ENCODE assay signal across 21 cellular contexts in genomic region chr5:90876366-90876765, GRCh38.
DNase-seq lines count a peak whose midpoint lies in the region; ATAC-seq, FAIRE-seq and TF ChIP-seq lines count a peak whose summit lies in the region.
"Had no signal": no experiment of that assay in that cellular context is flagged by ENCODE, and none has a peak within 500 bp of the region (broad histone marks: within the 10 kb centered on the region; RNA-seq: fewer than 3 reads in every experiment).

No MANE protein-coding gene starts in this region.

- H3K4me1 Mint-ChIP-seq in nephron progenitor cell, result peaks cover 16% of the 10 kb centered on the region

- no peaks in the 10 kb centered on the region for H3K27me3 ChIP-seq in left lung
- H3K27me3 ChIP-seq: BE2C had no signal

- no peaks in the 10 kb centered on the region for H3K9me3 Mint-ChIP-seq in nephron progenitor cell
- H3K9me3 Mint-ChIP-seq: CD4-positive, CD25-positive, alpha-beta regulatory T cell had no signal

- H3K27ac ChIP-seq in left lung (peak overlapping the region in 1 of 2 donors; percentile 88), kidney (ENCODE audit: low read depth in 2 of 2, low read length in 2 of 2) (peak overlapping the region in 1 of 2 donors; percentile 44)
- H3K27ac ChIP-seq: KMS-11 had no signal

- H3K4me3 Mint-ChIP-seq in nephron progenitor cell, result no peak overlapping the region
- H3K4me3 Mint-ChIP-seq: CD4-positive, CD25-positive, alpha-beta regulatory T cell had no signal

- H3K36me3 ChIP-seq in left lung (no peaks in the 10 kb centered on the region), kidney (ENCODE audit: control insufficient read depth in 1 of 2, insufficient read depth in 2 of 2, low read length in 2 of 2) (no peaks in the 10 kb centered on the region)
- H3K36me3 ChIP-seq: BE2C had no signal

- H3K4me3 ChIP-seq in left lung, result no peak overlapping the region
- H3K4me3 ChIP-seq in kidney (ENCODE audit: low read length in 2 of 2), result no peak overlapping the region
- H3K4me3 ChIP-seq: GM12878 had no signal

- peak; percentile 33 for DNase-seq in ACHN
- no peak for DNase-seq in left lung
- DNase-seq in renal cortical epithelial cell (ENCODE audit: low read depth), result peak; percentile 90
- no peak for DNase-seq in kidney
- DNase-seq in nephron progenitor cell, result no peak
- DNase-seq in D341Med (ENCODE audit: low spot score), result no peak
- DNase-seq: 8988T; BE2C; CD4-positive, CD25-positive, alpha-beta regulatory T cell; COR-L47; DMS153; NCI-H1417; NCI-H187; NCI-H2227 treated with DMSO at 0.1 percent for 48 hours; NCI-H524; RPMI8226; SIG-M5 had no signal

- FAIRE-seq in TTC549 (lab: Jason Lieb, UNC) (peak; percentile 95), kidney (lab: Jason Lieb, UNC) (no peak)
- FAIRE-seq: GM12878 had no signal

- H3K27me3 Mint-ChIP-seq in nephron progenitor cell (ENCODE audit: low read depth, poor library complexity), result no peaks in the 10 kb centered on the region

- H3K9me3 ChIP-seq in left lung (no peaks in the 10 kb centered on the region), kidney (ENCODE audit: control insufficient read depth in 1 of 2, low read length in 2 of 2) (no peaks in the 10 kb centered on the region)
- H3K9me3 ChIP-seq: BE2C had no signal

- ATAC-seq in left lung (peak; percentile 27), GM21723 (IDR thresholded peaks at IDR 0.05; ENCODE audit: unreplicated experiment) (no peak)
- ATAC-seq: GM12878 had no signal

- H3K4me1 ChIP-seq in left lung (peaks cover 5 to 30% of the 10 kb centered on the region in 2 donors), kidney (ENCODE audit: control insufficient read depth in 1 of 2, insufficient read depth in 1 of 2, low read depth in 1 of 2, low read length in 2 of 2) (peaks cover 15 to 35% of the 10 kb centered on the region in 2 donors)

- peaks cover 18% of the 10 kb centered on the region for H3K36me3 Mint-ChIP-seq in nephron progenitor cell (ENCODE audit: low read depth)
- H3K36me3 Mint-ChIP-seq: CD4-positive, CD25-positive, alpha-beta regulatory T cell had no signal

- TF ChIP-seq CTCF in left lung (IDR thresholded peaks at IDR 0.05) (no peak), kidney (IDR thresholded peaks at IDR 0.05; ENCODE audit: borderline replicate concordance, extremely low read depth, insufficient read depth) (no peak), nephron progenitor cell (IDR thresholded peaks at IDR 0.05) (no peak)

- in situ Hi-C loops in ACHN (cut with HindIII; ENCODE audit: low pct_ligation_motif_present, low pct_unique_long_range_greater_than_20kb, low sequenced_read_pairs), result loop anchor here (25.0 kb wide), 1 partner anchor 511 kb away; the partner anchor contains the start of gene ARRDC3

- intact Hi-C loops in left lung (cut with DNase I), result no loop called here
- intact Hi-C loops in kidney (cut with DNase I), result no loop called here

- no peak overlapping the region for H3K9ac ChIP-seq in kidney (ENCODE audit: low read length in 2 of 2)
- H3K9ac ChIP-seq: KMS-11 had no signal

- no peak overlapping the region for H3K27ac Mint-ChIP-seq in nephron progenitor cell
- H3K27ac Mint-ChIP-seq: CD4-positive, CD25-positive, alpha-beta regulatory T cell had no signal

Comparison
In these comparisons a context has a peak if more than half of its experiments do, and no peak if none do; other contexts are left out.
1. DNase-seq: peak in ACHN (single experiment) and renal cortical epithelial cell (single experiment); none in left lung (0 of 2), kidney (single experiment), nephron progenitor cell (single experiment) and D341Med (single experiment).